Comparison of ENCODE assay signal across 7 cellular contexts in genomic region chr18:49728542-49728941, GRCh38.
DNase-seq lines count a peak whose midpoint lies in the region; ATAC-seq and TF ChIP-seq lines count a peak whose summit lies in the region.

No MANE protein-coding gene starts in this region.

- H3K4me1 ChIP-seq in esophagus muscularis mucosa: peaks cover 0 to 10% (median 4%) of the 10 kb centered on the region in 4 donors
- no peaks in the 10 kb centered on the region for H3K4me1 ChIP-seq in prostate gland (replicated peaks)

- no peaks in the 10 kb centered on the region for H3K36me3 ChIP-seq in esophagus muscularis mucosa
- no peaks in the 10 kb centered on the region for H3K36me3 ChIP-seq in prostate gland

- intact Hi-C loops in esophagus muscularis mucosa (cut with DNase I): no loop called here
- intact Hi-C loops in posterior cingulate gyrus (cut with DNase I): loop anchor here (10.0 kb wide), 1 partner anchor 164 kb away; the partner anchor contains the start of gene LIPG
- intact Hi-C loops in prostate gland (cut with DNase I): no loop called here

- no peak overlapping the region for H3K27ac ChIP-seq in esophagus muscularis mucosa (replicated peaks in 1 of 4)
- H3K27ac ChIP-seq in prostate gland: no peak overlapping the region

- TF ChIP-seq POLR2A in esophagus muscularis mucosa (IDR thresholded peaks at IDR 0.05; ENCODE audit: low read depth): no peak
- TF ChIP-seq POLR2A in prostate gland (IDR thresholded peaks at IDR 0.05): no peak

- H3K9me3 ChIP-seq in esophagus muscularis mucosa (no peaks in the 10 kb centered on the region), prostate gland (no peaks in the 10 kb centered on the region)

- peak; percentile 19 for ATAC-seq in SK-N-SH treated with all-trans-retinoic acid at 6 μM for 48 hours

- no peak for TF ChIP-seq EP300 in esophagus muscularis mucosa (IDR thresholded peaks at IDR 0.05)

- 61% methylated on average over 4 of the region's 4 CpGs for WGBS in esophagus muscularis mucosa
- 80% methylated on average over 4 of the region's 4 CpGs for WGBS in prostate gland

- TF ChIP-seq CTCF in esophagus muscularis mucosa (IDR thresholded peaks at IDR 0.05) (peak in 2 of 3 experiments; percentile 15 to 44), prostate gland (IDR thresholded peaks at IDR 0.05) (peak in 2 of 4 experiments; percentile 11 to 28)

- H3K4me3 ChIP-seq in esophagus muscularis mucosa (no peak overlapping the region), prostate gland (no peak overlapping the region)

- H3K27me3 ChIP-seq in esophagus muscularis mucosa (no peaks in the 10 kb centered on the region), prostate gland (replicated peaks; ENCODE audit: insufficient read depth) (no peaks in the 10 kb centered on the region)

- peak; percentile 86 for DNase-seq in ELF-1 (ENCODE audit: low read depth, low spot score)
- DNase-seq in HuH-7 (ENCODE audit: low spot score): peak; percentile 38
- no peak for DNase-seq in esophagus muscularis mucosa (ENCODE audit: extremely low spot score)
- peak in 6 of 10 donors; percentile 14 to 85 (median 36) for DNase-seq in posterior cingulate gyrus
- DNase-seq in prostate gland (ENCODE audit: low spot score): no peak
- DNase-seq in activated effector memory CD4-positive, alpha-beta T cell treated with Interleukin-2 at 50 U/mL for 16 hours: no peak

TF ChIP-seq in SK-N-SH treated with all-trans-retinoic acid at 6 μM for 48 hours, 23 proteins besides CTCF, POLR2A, EP300 and RAD21:
- TF ChIP-seq GLIS3 (CRISPR knock-in tag; IDR thresholded peaks at IDR 0.05): no peak
- no peak for TF ChIP-seq CSDC2 (CRISPR knock-in tag; IDR thresholded peaks at IDR 0.05)
- TF ChIP-seq RARB (CRISPR knock-in tag; IDR thresholded peaks at IDR 0.05): no peak

Comparison
In these comparisons a context has a peak if more than half of its experiments do, and no peak if none do; other contexts are left out.
1. DNase-seq: peak in ELF-1 (single experiment), HuH-7 (single experiment) and posterior cingulate gyrus (6 of 10); none in esophagus muscularis mucosa (single experiment), prostate gland (single experiment) and activated effector memory CD4-positive, alpha-beta T cell treated with Interleukin-2 at 50 U/mL for 16 hours (single experiment).